10 cellular contexts compared by ENCODE assay signal in genomic region chr1:50425376-50426107, GRCh38. TPM values are rescaled to one million over a fixed set of nuclear protein-coding genes. Genes with fewer than 3 reads are reported as not detected.
DNase-seq lines count a peak whose midpoint lies in the region; ATAC-seq, FAIRE-seq and TF ChIP-seq lines count a peak whose summit lies in the region.
"Had no signal": no experiment of that assay in that cellular context is flagged by ENCODE, and none has a peak within 500 bp of the region (broad histone marks: within the 10 kb centered on the region; RNA-seq: fewer than 3 reads in every experiment).

No MANE protein-coding gene starts in this region.

- TF ChIP-seq RAD21 in K562 (CRISPR knock-in tag; conservative IDR thresholded peaks at IDR 0.05 in 1 of 2, IDR thresholded peaks at IDR 0.05 in 1 of 2) = no peak

- H3K36me3 Mint-ChIP-seq in IgD-negative memory B cell (no peaks in the 10 kb centered on the region), natural killer cell (peaks cover 16% of the 10 kb centered on the region)

- peaks cover 0 to 8% (median 2%) of the 10 kb centered on the region in 3 donors for H3K9me3 Mint-ChIP-seq in IgD-negative memory B cell
- H3K9me3 Mint-ChIP-seq in natural killer cell = no peaks in the 10 kb centered on the region

- no peak overlapping the region for H3K4me2 ChIP-seq in K562 (ENCODE audit: insufficient read depth, low read length)

- POLR2A ChIA-PET in K562 (lab: Yijun Ruan, JAX) = interaction anchor here (0.9 to 1.5 kb wide), 2 partner anchors 9 to 13 kb away, joined by 3 to 4 read pairs; no protein-coding TSS in a partner anchor

- ATAC-seq in K562 (0 out of 3 replicates have a peak, but pooled peaks have one; percentile 10), natural killer cell (no peak), GM21381 (IDR thresholded peaks at IDR 0.05; ENCODE audit: unreplicated experiment) (no peak), GM21526 (IDR thresholded peaks at IDR 0.05; ENCODE audit: low FRiP score, unreplicated experiment) (no peak), GM18858 (IDR thresholded peaks at IDR 0.05; ENCODE audit: unreplicated experiment) (no peak)
- ATAC-seq: left cardiac atrium had no signal

- H3K36me3 ChIP-seq in K562 (ENCODE audit: control insufficient read depth, insufficient read depth, low read length) = no peaks in the 10 kb centered on the region

- no peak for TF ChIP-seq EP300 in K562 (IDR thresholded peaks at IDR 0.05; ENCODE audit: low read length)

- CTCF ChIA-PET in K562 (lab: Yijun Ruan, JAX; ENCODE audit: low intra/inter-chr PET ratio) = no interaction called here

- no peak for FAIRE-seq in K562 (lab: Jason Lieb, UNC)

- H3K9ac ChIP-seq in K562 (ENCODE audit: insufficient read depth in 1 of 2, low read depth in 2 of 2, low read length in 2 of 2) = no peak overlapping the region

- H3K4me3 ChIP-seq in K562 = no peak overlapping the region

- no peaks in the 10 kb centered on the region for H3K9me1 ChIP-seq in K562 (ENCODE audit: control insufficient read depth, insufficient read depth, low read length)

- TF ChIP-seq POLR2A in K562 (conservative IDR thresholded peaks at IDR 0.05) = no peak

- DNase-seq in DMS114 treated with DMSO at 0.1 percent for 48 hours (lab: John Stamatoyannopoulos, UW; ENCODE audit: unreplicated experiment) (peak; percentile 42), K562 (ENCODE audit: extremely low read depth in 1 of 4, low spot score in 3 of 4) (no peak), natural killer cell (no peak), NCI-H2107 treated with DMSO at 0.1 percent for 48 hours (lab: John Stamatoyannopoulos, UW; ENCODE audit: unreplicated experiment) (no peak)
- DNase-seq: left cardiac atrium had no signal

- TF ChIP-seq CTCF in K562 (IDR thresholded peaks at IDR 0.05 in 2 of 3, conservative IDR thresholded peaks at IDR 0.05 in 1 of 3; ENCODE audit: insufficient read depth in 2 of 3, low read depth in 1 of 3, low read length in 3 of 3) = no peak
- TF ChIP-seq CTCF in natural killer cell (IDR thresholded peaks at IDR 0.05) = no peak

- H4K20me1 ChIP-seq in K562 (replicated peaks; ENCODE audit: control insufficient read depth, insufficient read depth, low read length) = no peaks in the 10 kb centered on the region; the same call in 1 of the 2 replicates

- peak overlapping the region; percentile 43 to 93 (median 63) for H3K27ac Mint-ChIP-seq in IgD-negative memory B cell
- H3K27ac Mint-ChIP-seq in natural killer cell = no peak overlapping the region

- no peaks in the 10 kb centered on the region for H3K9me3 ChIP-seq in K562 (replicated peaks; ENCODE audit: control insufficient read depth, insufficient read depth, low read depth, low read length)

- H3K27me3 ChIP-seq in K562 (ENCODE audit: control insufficient read depth in 2 of 2, insufficient read depth in 2 of 2, low read length in 2 of 2) = peaks cover 71 to 80% of the 10 kb centered on the region in 2 experiments

- in situ Hi-C loops in K562 (cut with MboI) = no loop called here

- no peaks in the 10 kb centered on the region for H3K79me2 ChIP-seq in K562 (ENCODE audit: control insufficient read depth, insufficient read depth, low read length)

- H3K4me1 Mint-ChIP-seq in IgD-negative memory B cell = peaks cover 10 to 22% (median 19%) of the 10 kb centered on the region in 3 donors
- peaks cover 40 to 50% of the 10 kb centered on the region in 2 donors for H3K4me1 Mint-ChIP-seq in natural killer cell

- intact Hi-C loops in K562 (cut with micrococcal nuclease) (no loop called here), natural killer cell (cut with micrococcal nuclease) (no loop called here)

- H3K4me3 Mint-ChIP-seq in IgD-negative memory B cell (peak overlapping the region; percentile 21 to 89 (median 65)), natural killer cell (peak overlapping the region; percentile 88)

- H2AFZ ChIP-seq in K562 (ENCODE audit: low read depth, low read length) = no peak overlapping the region

- peaks cover 0 to 35% of the 10 kb centered on the region in 2 experiments; a peak in 2 of 5 replicates for H3K4me1 ChIP-seq in K562 (replicated peaks in 1 of 2; ENCODE audit: control insufficient read depth in 2 of 2, insufficient read depth in 2 of 2, low read length in 2 of 2)

- WGBS in K562 (ENCODE audit: insufficient coverage, low coverage, missing lambda C conversion rate) = 23% methylated on average over 34 of the region's 34 CpGs

- H3K27ac ChIP-seq in K562 (ENCODE audit: extremely low read depth, low read depth, low read length) = no peak overlapping the region

- no TSS peak for BruUV-seq in K562 (replicated peaks; lab: Mats Ljungman, UMichigan)

- H3K27me3 Mint-ChIP-seq in IgD-negative memory B cell (peaks cover 77% of the 10 kb centered on the region), natural killer cell (ENCODE audit: low read depth in 2 of 2) (peaks cover 77 to 88% of the 10 kb centered on the region in 2 donors)

TF ChIP-seq in K562, 482 proteins besides CTCF, POLR2A, EP300 and RAD21:
- TF ChIP-seq CBX8 (IDR thresholded peaks at IDR 0.05; ENCODE audit: borderline replicate concordance, extremely low read depth, low read depth, low read length, poor library complexity, severe bottlenecking) (peak; percentile 44), ZNF717 (CRISPR knock-in tag; IDR thresholded peaks at IDR 0.05) (no peak), ZBTB7A (IDR thresholded peaks at IDR 0.05; ENCODE audit: borderline replicate concordance, control insufficient read depth, low read depth, low read length) (no peak)

RNA-seq across cellular contexts. Expression of gene DMRTA2, which starts 2.3 kb away (rescaled TPM):
- polyA plus RNA-seq in IgD-negative memory B cell = not detected
- not detected in 2 replicates for total RNA-seq in K562 (2011; cell fraction: chromatin; rRNA removed; ENCODE audit: low replicate concordance)
- not detected in 2 replicates for total RNA-seq in K562 (2011; cell fraction: nucleolus; rRNA removed)
- not detected in 2 replicates for total RNA-seq in K562 (2011; cell fraction: nucleoplasm; rRNA removed)
- not detected in 2 replicates for total RNA-seq in K562 (2014; rRNA removed)
- not detected in 2 replicates for total RNA-seq in K562 (2014; rRNA removed; fragmentation: Illumina TruSeq; extraction: Trizol)
- not detected in 2 replicates for total RNA-seq in K562 (2015; rRNA removed; fragmentation: Illumina TruSeq; extraction: Trizol)
- not detected in 2 replicates for total RNA-seq in K562 (2021)
- polyA plus RNA-seq in K562 (2011; rRNA removed) = not detected in 2 replicates
- not detected in 2 replicates for polyA plus RNA-seq in K562 (2011; cell fraction: cytosol; rRNA removed)
- polyA plus RNA-seq in K562 (2011; cell fraction: nucleus; rRNA removed) = not detected in 2 replicates
- polyA plus RNA-seq in K562 (2012) = not detected in 2 replicates
- not detected in 2 replicates for polyA plus RNA-seq in K562 (2014; fragmentation: Illumina TruSeq; extraction: Trizol)
- not detected for polyA plus RNA-seq in K562 (2014; fragmentation: Nextera tagmentation; extraction: Ambion mirVana)
- not detected in 2 replicates for polyA plus RNA-seq in K562 (2014; rRNA removed)
- not detected in 2 replicates for polyA minus RNA-seq in K562 (2011; rRNA and poly(A)+ RNA removed)
- not detected in 2 replicates for polyA minus RNA-seq in K562 (2011; cell fraction: cytosol; rRNA and poly(A)+ RNA removed)
- not detected in 2 replicates for polyA minus RNA-seq in K562 (2011; cell fraction: nucleus; rRNA and poly(A)+ RNA removed)
- not detected for total RNA-seq in natural killer cell
- total RNA-seq: dermis microvascular lymphatic vessel endothelial cell, left cardiac atrium had no signal

Comparison
In these comparisons a context has a peak if more than half of its experiments do, and no peak if none do; other contexts are left out.
1. H3K27ac Mint-ChIP-seq: peak in IgD-negative memory B cell (3 of 3); none in natural killer cell (0 of 2).